22 cellular contexts compared by ENCODE assay signal in genomic region chr6:54037277-54037779, GRCh38.
"Had no signal": no experiment of that assay in that cellular context is flagged by ENCODE, and none has a peak within 500 bp of the region (broad histone marks: within the 10 kb centered on the region; RNA-seq: fewer than 3 reads in every experiment).

No MANE protein-coding gene starts in this region.

- H3K27ac ChIP-seq: ascending aorta, epithelial cell of prostate, left lung, pancreas, transverse colon, VCaP had no signal

- H3K36me3 ChIP-seq: ascending aorta, left lung, pancreas, transverse colon had no signal

- H3K27ac Mint-ChIP-seq: activated CD4-positive, alpha-beta T cell treated with anti-CD3 and anti-CD28 coated beads, Interleukin-2, amount 10 ng/mL, durations not matched to agents 7 days and 5 days; activated CD8-positive, alpha-beta memory T cell treated with anti-CD3 and anti-CD28 coated beads, Interleukin-2, amount 10 ng/mL, durations not matched to agents 7 days and 5 days; activated CD8-positive, alpha-beta T cell treated with anti-CD3 and anti-CD28 coated beads for 36 hours; activated naive CD4-positive, alpha-beta T cell treated with anti-CD3 and anti-CD28 coated beads, Interleukin-2, amount 50 U/mL, for 24 hours; nephron progenitor cell; stimulated activated naive B cell treated with anti-CD40 and anti-IgM and Interleukin-4, amounts not matched to agents 10 μg/mL and 1 μg/mL and 100 μg/mL, for 72 hours; T-cell; T-helper 2 cell treated with Interferon-gamma antibody and Interleukin-4, amounts not matched to agents 5 μg/mL and 100 μg/mL, for 36 hours had no signal

- H3K9me3 Mint-ChIP-seq: activated CD4-positive, alpha-beta T cell treated with anti-CD3 and anti-CD28 coated beads, Interleukin-2, amount 10 ng/mL, durations not matched to agents 7 days and 5 days; activated CD8-positive, alpha-beta T cell treated with anti-CD3 and anti-CD28 coated beads for 36 hours; activated naive CD4-positive, alpha-beta T cell treated with anti-CD3 and anti-CD28 coated beads, Interleukin-2, amount 50 U/mL, for 24 hours; nephron progenitor cell; T-cell; T-helper 2 cell treated with Interferon-gamma antibody and Interleukin-4, amounts not matched to agents 5 μg/mL and 100 μg/mL, for 36 hours had no signal

- H3K4me1 Mint-ChIP-seq: activated CD4-positive, alpha-beta T cell treated with anti-CD3 and anti-CD28 coated beads, Interleukin-2, amount 10 ng/mL, durations not matched to agents 7 days and 5 days; activated CD8-positive, alpha-beta memory T cell treated with anti-CD3 and anti-CD28 coated beads, Interleukin-2, amount 10 ng/mL, durations not matched to agents 7 days and 5 days; activated naive CD4-positive, alpha-beta T cell treated with anti-CD3 and anti-CD28 coated beads, Interleukin-2, amount 50 U/mL, for 24 hours; nephron progenitor cell; stimulated activated naive B cell treated with anti-CD40 and anti-IgM and Interleukin-4, amounts not matched to agents 10 μg/mL and 1 μg/mL and 100 μg/mL, for 72 hours; T-cell had no signal

- H3K36me3 Mint-ChIP-seq: activated CD8-positive, alpha-beta memory T cell treated with anti-CD3 and anti-CD28 coated beads, Interleukin-2, amount 10 ng/mL, durations not matched to agents 7 days and 5 days; activated naive CD4-positive, alpha-beta T cell treated with anti-CD3 and anti-CD28 coated beads, Interleukin-2, amount 50 U/mL, for 24 hours; stimulated activated naive B cell treated with anti-CD40 and anti-IgM and Interleukin-4, amounts not matched to agents 10 μg/mL and 1 μg/mL and 100 μg/mL, for 72 hours; T-cell had no signal

- H3K4me1 ChIP-seq: ascending aorta, left lung, pancreas had no signal

- ATAC-seq: activated CD4-positive, CD25-positive, alpha-beta regulatory T cell treated with anti-CD3 and anti-CD28 coated beads, Interleukin-2, amount 50 U/mL, for 24 hours; activated CD8-positive, alpha-beta memory T cell treated with anti-CD3 and anti-CD28 coated beads, Interleukin-2, amount 10 ng/mL, durations not matched to agents 7 days and 5 days; activated CD8-positive, alpha-beta T cell treated with anti-CD3 and anti-CD28 coated beads for 36 hours; left lung; pancreas; sciatic nerve; stimulated activated naive B cell treated with anti-CD40 and anti-IgM and Interleukin-4, amounts not matched to agents 10 μg/mL and 1 μg/mL and 100 μg/mL, for 72 hours; T-cell had no signal

- DNase-seq: activated CD4-positive, alpha-beta T cell treated with anti-CD3 and anti-CD28 coated beads, Interleukin-2, amount 10 ng/mL, durations not matched to agents 7 days and 5 days; activated CD8-positive, alpha-beta memory T cell treated with anti-CD3 and anti-CD28 coated beads, Interleukin-2, amount 10 ng/mL, durations not matched to agents 7 days and 5 days; activated CD8-positive, alpha-beta T cell treated with anti-CD3 and anti-CD28 coated beads for 36 hours; activated gamma-delta T cell; activated T-cell treated with anti-CD3 and anti-CD28 coated beads for 4 hours; foreskin fibroblast; left lung; nephron progenitor cell; pancreas; small intestine; stimulated activated CD4-positive, alpha-beta T cell treated with anti-CD3 and anti-CD28 coated beads, Interleukin-15, amount 100 ng/mL, for 24 hours; stimulated activated naive B cell treated with anti-CD40 and anti-IgM and Interleukin-4, amounts not matched to agents 10 μg/mL and 1 μg/mL and 100 μg/mL, for 72 hours; T-cell; transverse colon had no signal

- H3K4me3 Mint-ChIP-seq: activated CD4-positive, alpha-beta T cell treated with anti-CD3 and anti-CD28 coated beads, Interleukin-2, amount 10 ng/mL, durations not matched to agents 7 days and 5 days; activated CD8-positive, alpha-beta memory T cell treated with anti-CD3 and anti-CD28 coated beads, Interleukin-2, amount 10 ng/mL, durations not matched to agents 7 days and 5 days; activated CD8-positive, alpha-beta T cell treated with anti-CD3 and anti-CD28 coated beads for 36 hours; activated naive CD4-positive, alpha-beta T cell treated with anti-CD3 and anti-CD28 coated beads, Interleukin-2, amount 50 U/mL, for 24 hours; nephron progenitor cell; stimulated activated naive B cell treated with anti-CD40 and anti-IgM and Interleukin-4, amounts not matched to agents 10 μg/mL and 1 μg/mL and 100 μg/mL, for 72 hours; T-cell; T-helper 2 cell treated with Interferon-gamma antibody and Interleukin-4, amounts not matched to agents 5 μg/mL and 100 μg/mL, for 36 hours had no signal

- FAIRE-seq: pancreas, small intestine, urothelium cell line had no signal

- H3K27me3 Mint-ChIP-seq: activated CD4-positive, alpha-beta T cell treated with anti-CD3 and anti-CD28 coated beads, Interleukin-2, amount 10 ng/mL, durations not matched to agents 7 days and 5 days; activated CD8-positive, alpha-beta memory T cell treated with anti-CD3 and anti-CD28 coated beads, Interleukin-2, amount 10 ng/mL, durations not matched to agents 7 days and 5 days; activated CD8-positive, alpha-beta T cell treated with anti-CD3 and anti-CD28 coated beads for 36 hours; activated naive CD4-positive, alpha-beta T cell treated with anti-CD3 and anti-CD28 coated beads, Interleukin-2, amount 50 U/mL, for 24 hours; stimulated activated naive B cell treated with anti-CD40 and anti-IgM and Interleukin-4, amounts not matched to agents 10 μg/mL and 1 μg/mL and 100 μg/mL, for 72 hours had no signal

- H3K4me3 ChIP-seq: ascending aorta, left lung, pancreas, transverse colon had no signal

- H3K27me3 ChIP-seq: ascending aorta, left lung, pancreas, transverse colon had no signal

- H3K9me3 ChIP-seq: ascending aorta, pancreas, transverse colon had no signal
